Comparison of ENCODE assay signal across 10 cellular contexts in the genomic region with DNA sequence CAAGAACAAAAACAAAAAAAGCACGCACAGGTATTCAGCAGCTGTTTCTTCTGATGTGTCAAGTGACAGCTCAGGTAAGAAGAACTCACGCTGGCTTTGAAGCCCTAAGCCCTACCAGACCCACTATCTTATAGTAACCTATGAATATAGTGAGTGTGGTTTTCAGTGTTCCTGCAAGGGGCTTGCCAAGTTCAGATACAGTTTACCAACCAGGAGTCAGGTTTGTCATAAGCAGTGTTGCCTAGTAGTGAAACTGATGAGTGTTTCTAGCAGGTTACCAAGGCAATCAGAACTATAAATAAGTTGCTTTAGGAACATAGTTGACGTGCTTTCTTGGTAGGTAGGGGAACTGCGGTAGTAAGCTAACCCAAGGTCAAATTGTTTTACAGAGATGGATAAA. TPM values are rescaled to one million over a fixed set of nuclear protein-coding genes. Genes with fewer than 3 reads are reported as not detected.
DNase-seq lines count a peak whose midpoint lies in the region; ATAC-seq and TF ChIP-seq lines count a peak whose summit lies in the region.
"Not testable (repeated sequence)": the region's sequence is repeated elsewhere in the genome, so short reads cannot be mapped to it uniquely, and the experiment has no call there.
"Had no signal": no experiment of that assay in that cellular context is flagged by ENCODE, and none has a peak within 500 bp of the region (broad histone marks: within the 10 kb centered on the region; RNA-seq: fewer than 3 reads in every experiment).

No MANE protein-coding gene starts in this region.

- H3K4me3 Mint-ChIP-seq in CD8-positive, alpha-beta T cell; activated CD8-positive, alpha-beta T cell treated with anti-CD3 and anti-CD28 coated beads for 36 hours; activated T-helper 17 cell treated with anti-CD3 and anti-CD28 coated beads, Interleukin-2, amount 50 U/mL, for 72 hours; naive B cell; stimulated activated effector memory CD8-positive, alpha-beta T cell treated with anti-CD3 and anti-CD28 coated beads, Interleukin-12 subunit alpha, Interleukin-12 subunit beta, amount 100 ng/mL, for 72 hours: not testable (repeated sequence)

- not testable (repeated sequence) for H3K36me3 Mint-ChIP-seq in CD8-positive, alpha-beta T cell; activated CD8-positive, alpha-beta T cell treated with anti-CD3 and anti-CD28 coated beads for 36 hours (ENCODE audit: low read depth); activated T-helper 17 cell treated with anti-CD3 and anti-CD28 coated beads, Interleukin-2, amount 50 U/mL, for 72 hours (ENCODE audit: low read depth); naive B cell; stimulated activated effector memory CD8-positive, alpha-beta T cell treated with anti-CD3 and anti-CD28 coated beads, Interleukin-12 subunit alpha, Interleukin-12 subunit beta, amount 100 ng/mL, for 72 hours

- H3K27me3 Mint-ChIP-seq in CD8-positive, alpha-beta T cell (ENCODE audit: low read depth); activated CD8-positive, alpha-beta T cell treated with anti-CD3 and anti-CD28 coated beads for 36 hours; activated T-helper 17 cell treated with anti-CD3 and anti-CD28 coated beads, Interleukin-2, amount 50 U/mL, for 72 hours; naive B cell: not testable (repeated sequence)

- H3K9me3 Mint-ChIP-seq in CD8-positive, alpha-beta T cell; activated CD8-positive, alpha-beta T cell treated with anti-CD3 and anti-CD28 coated beads for 36 hours; activated T-helper 17 cell treated with anti-CD3 and anti-CD28 coated beads, Interleukin-2, amount 50 U/mL, for 72 hours; naive B cell; stimulated activated effector memory CD8-positive, alpha-beta T cell treated with anti-CD3 and anti-CD28 coated beads, Interleukin-12 subunit alpha, Interleukin-12 subunit beta, amount 100 ng/mL, for 72 hours: not testable (repeated sequence)

- POLR2A ChIA-PET in CD8-positive, alpha-beta T cell (lab: Charles Lee); activated CD8-positive, alpha-beta T cell treated with anti-CD3 and anti-CD28 coated beads for 36 hours (lab: Charles Lee): not testable (repeated sequence)

- ATAC-seq in CD8-positive, alpha-beta T cell, result peak; percentile 98
- ATAC-seq in activated CD8-positive, alpha-beta T cell treated with anti-CD3 and anti-CD28 coated beads for 36 hours, result peak; percentile 98
- ATAC-seq in activated T-helper 17 cell treated with anti-CD3 and anti-CD28 coated beads, Interleukin-2, amount 50 U/mL, for 72 hours (replicated peaks), result peak; percentile 98
- ATAC-seq in naive B cell (ENCODE audit: low read depth in 2 of 2), result peak; percentile 53 to 87
- peak; percentile 94 for ATAC-seq in stimulated activated effector memory CD8-positive, alpha-beta T cell treated with anti-CD3 and anti-CD28 coated beads, Interleukin-12 subunit alpha, Interleukin-12 subunit beta, amount 100 ng/mL, for 72 hours

- peak in 1 of 7 experiments; percentile 38 for DNase-seq in CD8-positive, alpha-beta T cell
- DNase-seq in T-helper 22 cell (ENCODE audit: low read depth), result peak; percentile 24
- peak; percentile 26 for DNase-seq in activated CD8-positive, alpha-beta T cell treated with anti-CD3 and anti-CD28 coated beads for 36 hours
- DNase-seq in central memory CD4-positive, alpha-beta T cell, result peak; percentile 76
- DNase-seq in naive B cell; stimulated activated effector memory CD8-positive, alpha-beta T cell treated with anti-CD3 and anti-CD28 coated beads, Interleukin-12 subunit alpha, Interleukin-12 subunit beta, amount 100 ng/mL, for 72 hours (ENCODE audit: low spot score in 2 of 2): not testable (repeated sequence)

- intact Hi-C loops in CD8-positive, alpha-beta T cell (cut with DNase I, micrococcal nuclease); activated CD8-positive, alpha-beta T cell treated with anti-CD3 and anti-CD28 coated beads for 36 hours (cut with micrococcal nuclease): not testable (repeated sequence)

- H3K4me3 ChIP-seq in CD8-positive, alpha-beta T cell (ENCODE audit: low read depth, low read length), result not testable (repeated sequence)

- TF ChIP-seq CTCF in CD8-positive, alpha-beta T cell (IDR thresholded peaks at IDR 0.05); activated CD8-positive, alpha-beta T cell treated with anti-CD3 and anti-CD28 coated beads for 36 hours (IDR thresholded peaks at IDR 0.05): not testable (repeated sequence)

- H3K27ac ChIP-seq in CD8-positive, alpha-beta T cell (ENCODE audit: low read depth, low read length), result not testable (repeated sequence)

- not testable (repeated sequence) for H3K27me3 ChIP-seq in CD8-positive, alpha-beta T cell (ENCODE audit: insufficient read depth, low read length)

- not testable (repeated sequence) for H3K4me1 Mint-ChIP-seq in CD8-positive, alpha-beta T cell (ENCODE audit: low read depth); activated CD8-positive, alpha-beta T cell treated with anti-CD3 and anti-CD28 coated beads for 36 hours (ENCODE audit: low read depth); activated T-helper 17 cell treated with anti-CD3 and anti-CD28 coated beads, Interleukin-2, amount 50 U/mL, for 72 hours; naive B cell; stimulated activated effector memory CD8-positive, alpha-beta T cell treated with anti-CD3 and anti-CD28 coated beads, Interleukin-12 subunit alpha, Interleukin-12 subunit beta, amount 100 ng/mL, for 72 hours

- H3K36me3 ChIP-seq in CD8-positive, alpha-beta T cell (ENCODE audit: insufficient read depth, low read length), result not testable (repeated sequence)

- H3K4me1 ChIP-seq in CD8-positive, alpha-beta T cell (ENCODE audit: insufficient read depth, low read length), result not testable (repeated sequence)

- not testable (repeated sequence) for H3K9me3 ChIP-seq in CD8-positive, alpha-beta T cell (ENCODE audit: low read length)

- H3K27ac Mint-ChIP-seq in CD8-positive, alpha-beta T cell; activated CD8-positive, alpha-beta T cell treated with anti-CD3 and anti-CD28 coated beads for 36 hours; activated T-helper 17 cell treated with anti-CD3 and anti-CD28 coated beads, Interleukin-2, amount 50 U/mL, for 72 hours; naive B cell; stimulated activated effector memory CD8-positive, alpha-beta T cell treated with anti-CD3 and anti-CD28 coated beads, Interleukin-12 subunit alpha, Interleukin-12 subunit beta, amount 100 ng/mL, for 72 hours: not testable (repeated sequence)

- CTCF ChIA-PET in CD8-positive, alpha-beta T cell (lab: Charles Lee); activated CD8-positive, alpha-beta T cell treated with anti-CD3 and anti-CD28 coated beads for 36 hours (lab: Charles Lee): not testable (repeated sequence)

RNA-seq across cellular contexts. Expression of gene FAM153A, which starts 43.4 kb away (rescaled TPM):
- total RNA-seq in CD8-positive, alpha-beta T cell, result 10 to 100 TPM; 48.6 to 55.1 TPM
- total RNA-seq in activated CD8-positive, alpha-beta T cell treated with anti-CD3 and anti-CD28 coated beads for 36 hours, result 10 to 100 TPM; 56.9 to 65.4 TPM
- 100 to 1,000 TPM in 1 of 2 donors, 10 to 100 TPM in 1; 34.0 to 127 TPM for total RNA-seq in activated T-helper 17 cell treated with anti-CD3 and anti-CD28 coated beads, Interleukin-2, amount 50 U/mL, for 72 hours
- polyA plus RNA-seq in naive B cell (ENCODE audit: low read depth in 6 of 6), result under 1 TPM in 2 of 6 donors, not detected in 4; 0.25 to 0.35 TPM
- total RNA-seq: Daoy, H1, HT-29 had no signal
- polyA plus RNA-seq: H1 had no signal
